ENCODE assay signal across 28 cellular contexts in the genomic region with DNA sequence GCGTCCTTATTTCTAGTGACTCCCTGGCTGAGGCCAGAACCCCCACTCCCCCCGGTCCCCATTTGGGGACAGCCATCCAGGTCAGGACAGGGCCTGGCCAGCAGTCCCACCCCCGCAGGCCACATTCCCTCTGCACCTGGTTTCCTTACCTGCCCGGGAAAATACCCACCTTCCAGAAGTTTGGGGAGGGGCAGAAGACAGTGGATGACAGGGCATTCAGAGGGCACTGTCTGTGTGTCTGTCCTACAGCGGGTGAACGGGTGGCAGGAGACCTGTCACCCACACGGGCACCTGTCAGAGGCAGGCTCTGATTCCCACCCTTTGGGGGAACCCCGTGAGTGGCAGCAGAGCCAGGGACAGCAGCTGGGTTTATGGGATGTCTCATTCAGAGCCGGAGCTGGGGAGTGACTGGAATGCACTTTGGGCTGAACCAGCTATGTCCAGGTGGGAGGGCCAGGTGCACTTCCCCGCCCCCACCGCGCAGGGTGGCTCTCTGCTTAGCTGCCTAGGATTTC. TPM values are rescaled to one million over a fixed set of nuclear protein-coding genes. Genes with fewer than 3 reads are reported as not detected.
DNase-seq lines count a peak whose midpoint lies in the region; TF ChIP-seq lines count a peak whose summit lies in the region.
"Had no signal": no experiment of that assay in that cellular context is flagged by ENCODE, and none has a peak within 500 bp of the region (broad histone marks: within the 10 kb centered on the region; RNA-seq: fewer than 3 reads in every experiment).

No MANE protein-coding gene starts in this region.

- H3K36me3 ChIP-seq in mucosa of rectum (ENCODE audit: control insufficient read depth in 2 of 2, insufficient read depth in 2 of 2, low read length in 2 of 2) (no peaks in the 10 kb centered on the region), tibial nerve (no peaks in the 10 kb centered on the region)
- H3K36me3 ChIP-seq: breast epithelium, HAP-1, left lung, WERI-Rb-1 had no signal

- TF ChIP-seq CTCF in VCaP (conservative IDR thresholded peaks at IDR 0.05) (no peak), tibial nerve (IDR thresholded peaks at IDR 0.05) (no peak)

- H3K9me3 ChIP-seq in mucosa of rectum (ENCODE audit: control insufficient read depth in 2 of 2, low read length in 2 of 2), result no peaks in the 10 kb centered on the region
- no peaks in the 10 kb centered on the region for H3K9me3 ChIP-seq in tibial nerve
- H3K9me3 ChIP-seq: breast epithelium, HAP-1, left lung had no signal

- 74 to 88% methylated on average over 9 to 11 of the region's 12 CpGs for WGBS in tibial nerve, 2 donors

- TF ChIP-seq POLR2A in tibial nerve (IDR thresholded peaks at IDR 0.05), result no peak

- H3K27me3 ChIP-seq in mucosa of rectum (ENCODE audit: control insufficient read depth in 2 of 2, insufficient read depth in 2 of 2, low read length in 2 of 2) (peaks cover 0 to 2% of the 10 kb centered on the region in 2 donors), tibial nerve (peaks cover 0 to 29% of the 10 kb centered on the region in 2 donors)

- peak overlapping the region; percentile 52 to 81 for H3K9ac ChIP-seq in mucosa of rectum (ENCODE audit: low read depth in 1 of 2, low read length in 2 of 2)

- H3K27ac ChIP-seq in VCaP (peak overlapping the region; percentile 8; the same call in 1 of the 2 replicates), mucosa of rectum (ENCODE audit: low read depth in 2 of 2, low read length in 2 of 2) (peak overlapping the region; percentile 92 to 94), tibial nerve (peak overlapping the region; percentile 83 to 92 (median 84))
- H3K27ac ChIP-seq: left lung, WERI-Rb-1 had no signal

- H3K4me1 ChIP-seq in mucosa of rectum (ENCODE audit: control insufficient read depth in 2 of 2, insufficient read depth in 2 of 2, low read length in 2 of 2), result peaks cover 66 to 73% of the 10 kb centered on the region in 2 donors
- H3K4me1 ChIP-seq in tibial nerve, result peaks cover 0 to 81% (median 29%) of the 10 kb centered on the region in 4 donors

- no peak for TF ChIP-seq EP300 in tibial nerve (IDR thresholded peaks at IDR 0.05)

- DNase-seq in COLO668 (lab: John Stamatoyannopoulos, UW; ENCODE audit: unreplicated experiment), result peak; percentile 85
- DNase-seq in tibial nerve (ENCODE audit: low spot score in 2 of 2), result no peak
- DNase-seq in NCI-H2107 treated with DMSO at 0.1 percent for 48 hours (lab: John Stamatoyannopoulos, UW; ENCODE audit: unreplicated experiment), result no peak
- DNase-seq in SIG-M5 treated with dmso at 0.1 percent for 504 hours (lab: John Stamatoyannopoulos, UW; ENCODE audit: unreplicated experiment), result no peak
- DNase-seq in DMS53 (lab: John Stamatoyannopoulos, UW), result no peak
- DNase-seq: activated CD4-positive, alpha-beta T cell treated with anti-CD3 and anti-CD28 coated beads, Interleukin-2, amount 10 ng/mL, durations not matched to agents 7 days and 5 days; activated effector memory CD4-positive, alpha-beta T cell treated with Interleukin-2 at 50 U/mL for 16 hours; activated T-cell treated with anti-CD3 and anti-CD28 coated beads, Interleukin-2, amount 50 U/mL, for 1 hour; anterior cingulate cortex; C1 segment of cervical spinal cord; DND-41; effector CD4-positive, alpha-beta T cell; GF-D8; KBM-7; naive thymus-derived CD8-positive, alpha-beta T cell; NCI-H1092 treated with DMSO at 0.1 percent for 48 hours; NCI-H1694 treated with DMSO at 0.1 percent for 48 hours; NCI-H2171; NCI-H510A; nucleus accumbens; OCI-M1; T-helper 9 cell; WERI-Rb-1 had no signal

- H3K4me3 ChIP-seq in mucosa of rectum (ENCODE audit: low read length in 2 of 2), result peak overlapping the region; percentile 50 to 72
- no peak overlapping the region for H3K4me3 ChIP-seq in tibial nerve
- H3K4me3 ChIP-seq: breast epithelium, HAP-1, left lung had no signal

RNA-seq across cellular contexts. Expression of a gene that starts 2.0 kb away (rescaled TPM):
- 10 to 100 TPM; 10.0 to 19.2 (median 17.1) TPM for total RNA-seq in tibial nerve
- total RNA-seq: activated CD4-positive, alpha-beta T cell treated with anti-CD3 and anti-CD28 coated beads, Interleukin-2, amount 10 ng/mL, durations not matched to agents 7 days and 5 days; naive thymus-derived CD8-positive, alpha-beta T cell had no signal

Comparison
In these comparisons a context has a peak if more than half of its experiments do, and no peak if none do; other contexts are left out.
1. H3K27ac ChIP-seq: peak in every context shown above with its lines; median percentile 93 in mucosa of rectum; 84 in tibial nerve; 8 in VCaP.
2. H3K4me3 ChIP-seq: peak in mucosa of rectum (2 of 2); none in tibial nerve (0 of 4).